In genomic region chr16:17061326-17061725, GRCh38 we compare ENCODE assay signal across 29 cellular contexts.
DNase-seq lines count a peak whose midpoint lies in the region; ATAC-seq, FAIRE-seq and TF ChIP-seq lines count a peak whose summit lies in the region.
"Had no signal": no experiment of that assay in that cellular context is flagged by ENCODE, and none has a peak within 500 bp of the region (broad histone marks: within the 10 kb centered on the region; RNA-seq: fewer than 3 reads in every experiment).

No MANE protein-coding gene starts in this region.

- TF ChIP-seq CTCF in GM12878 (IDR thresholded peaks at IDR 0.05 in 2 of 3, conservative IDR thresholded peaks at IDR 0.05 in 1 of 3; ENCODE audit: control insufficient read depth in 2 of 3, extremely low read depth in 1 of 3, insufficient read depth in 1 of 3, low read depth in 3 of 3, low read length in 3 of 3) (no peak), K562 (IDR thresholded peaks at IDR 0.05 in 2 of 3, conservative IDR thresholded peaks at IDR 0.05 in 1 of 3; ENCODE audit: insufficient read depth in 2 of 3, low read depth in 1 of 3, low read length in 3 of 3) (no peak), GM10266 (IDR thresholded peaks at IDR 0.05; ENCODE audit: control insufficient read depth, insufficient read depth, low read depth, missing control alignments) (no peak)

- H3K27me3 Mint-ChIP-seq in activated naive CD8-positive, alpha-beta T cell treated with anti-CD3 and anti-CD28 coated beads for 36 hours, result no peaks in the 10 kb centered on the region
- no peaks in the 10 kb centered on the region for H3K27me3 Mint-ChIP-seq in activated naive CD8-positive, alpha-beta T cell treated with anti-CD3 and anti-CD28 coated beads, Interleukin-2, amount 50 U/mL, for 24 hours
- H3K27me3 Mint-ChIP-seq in stimulated activated naive B cell treated with anti-CD40 and anti-IgM and Interleukin-4, amounts not matched to agents 10 μg/mL and 1 μg/mL and 100 μg/mL, for 72 hours, result peaks cover 0 to 5% of the 10 kb centered on the region in 2 donors
- H3K27me3 Mint-ChIP-seq: CD4-positive, alpha-beta memory T cell; CD4-positive, CD25-positive, alpha-beta regulatory T cell; CD8-positive, alpha-beta memory T cell had no signal

- H3K9me3 Mint-ChIP-seq in activated naive CD8-positive, alpha-beta T cell treated with anti-CD3 and anti-CD28 coated beads for 36 hours, result peaks cover 3% of the 10 kb centered on the region
- no peaks in the 10 kb centered on the region for H3K9me3 Mint-ChIP-seq in activated naive CD8-positive, alpha-beta T cell treated with anti-CD3 and anti-CD28 coated beads, Interleukin-2, amount 50 U/mL, for 24 hours
- H3K9me3 Mint-ChIP-seq in stimulated activated naive B cell treated with anti-CD40 and anti-IgM and Interleukin-4, amounts not matched to agents 10 μg/mL and 1 μg/mL and 100 μg/mL, for 72 hours, result peaks cover 0 to 5% of the 10 kb centered on the region in 2 donors
- H3K9me3 Mint-ChIP-seq: CD4-positive, alpha-beta memory T cell; CD4-positive, CD25-positive, alpha-beta regulatory T cell; CD8-positive, alpha-beta memory T cell had no signal

- TF ChIP-seq POLR2A in GM12878 (IDR thresholded peaks at IDR 0.05; ENCODE audit: low read depth, low read length) (no peak), K562 (conservative IDR thresholded peaks at IDR 0.05) (no peak)

- H3K27me3 ChIP-seq in GM12878 (replicated peaks in 1 of 2; ENCODE audit: control insufficient read depth in 2 of 2, insufficient read depth in 2 of 2, low read length in 1 of 2) (no peaks in the 10 kb centered on the region), K562 (ENCODE audit: control insufficient read depth in 2 of 2, insufficient read depth in 2 of 2, low read length in 2 of 2) (no peaks in the 10 kb centered on the region)
- H3K27me3 ChIP-seq: BLaER1 had no signal

- no peak overlapping the region for H3K4me2 ChIP-seq in GM12878 (ENCODE audit: control insufficient read depth, insufficient read depth)
- H3K4me2 ChIP-seq in K562 (ENCODE audit: insufficient read depth, low read length), result no peak overlapping the region
- H3K4me2 ChIP-seq: BLaER1 had no signal

- H3K9me3 ChIP-seq in GM12878 (replicated peaks; ENCODE audit: control insufficient read depth, insufficient read depth, low read length), result no peaks in the 10 kb centered on the region; the same call in 2 of the 3 replicates
- no peaks in the 10 kb centered on the region for H3K9me3 ChIP-seq in K562 (replicated peaks; ENCODE audit: control insufficient read depth, insufficient read depth, low read depth, low read length)
- H3K9me3 ChIP-seq: BE2C, BLaER1 had no signal

- H4K20me1 ChIP-seq in GM12878 (ENCODE audit: control insufficient read depth, insufficient read depth), result no peaks in the 10 kb centered on the region
- peaks cover 25% of the 10 kb centered on the region for H4K20me1 ChIP-seq in K562 (replicated peaks; ENCODE audit: control insufficient read depth, insufficient read depth, low read length)
- H4K20me1 ChIP-seq: BLaER1 had no signal

- FAIRE-seq in GM12878 (lab: Jason Lieb, UNC) (no peak), K562 (lab: Jason Lieb, UNC) (no peak)
- FAIRE-seq: A204.1, GM12892, GM18507, GM19239 had no signal

- H3K4me3 ChIP-seq in GM12878 (no peak overlapping the region), K562 (no peak overlapping the region)
- H3K4me3 ChIP-seq: BLaER1 had no signal

- no peak overlapping the region for H3K4me3 Mint-ChIP-seq in activated naive CD8-positive, alpha-beta T cell treated with anti-CD3 and anti-CD28 coated beads for 36 hours
- no peak overlapping the region for H3K4me3 Mint-ChIP-seq in activated naive CD8-positive, alpha-beta T cell treated with anti-CD3 and anti-CD28 coated beads, Interleukin-2, amount 50 U/mL, for 24 hours
- no peak overlapping the region for H3K4me3 Mint-ChIP-seq in stimulated activated naive B cell treated with anti-CD40 and anti-IgM and Interleukin-4, amounts not matched to agents 10 μg/mL and 1 μg/mL and 100 μg/mL, for 72 hours
- H3K4me3 Mint-ChIP-seq: CD14-positive monocyte; CD4-positive, alpha-beta memory T cell; CD4-positive, CD25-positive, alpha-beta regulatory T cell; CD8-positive, alpha-beta memory T cell had no signal

- no peaks in the 10 kb centered on the region for H3K4me1 ChIP-seq in GM12878 (ENCODE audit: control insufficient read depth, insufficient read depth, low read length)
- H3K4me1 ChIP-seq in K562 (replicated peaks in 1 of 2; ENCODE audit: control insufficient read depth in 2 of 2, insufficient read depth in 2 of 2, low read length in 2 of 2), result no peaks in the 10 kb centered on the region; a peak in 2 of 5 replicates
- H3K4me1 ChIP-seq: BLaER1 had no signal

- H3K79me2 ChIP-seq in GM12878 (ENCODE audit: control insufficient read depth, insufficient read depth, low read length) (no peaks in the 10 kb centered on the region), K562 (ENCODE audit: control insufficient read depth, insufficient read depth, low read length) (peaks cover 11% of the 10 kb centered on the region; the same call in 2 of the 3 replicates)

- peaks cover 3% of the 10 kb centered on the region for H3K36me3 Mint-ChIP-seq in activated naive CD8-positive, alpha-beta T cell treated with anti-CD3 and anti-CD28 coated beads for 36 hours
- H3K36me3 Mint-ChIP-seq in activated naive CD8-positive, alpha-beta T cell treated with anti-CD3 and anti-CD28 coated beads, Interleukin-2, amount 50 U/mL, for 24 hours (ENCODE audit: low read depth), result no peaks in the 10 kb centered on the region
- H3K36me3 Mint-ChIP-seq in stimulated activated naive B cell treated with anti-CD40 and anti-IgM and Interleukin-4, amounts not matched to agents 10 μg/mL and 1 μg/mL and 100 μg/mL, for 72 hours, result peaks cover 16 to 24% of the 10 kb centered on the region in 2 donors
- H3K36me3 Mint-ChIP-seq: CD14-positive monocyte had no signal

- H2AFZ ChIP-seq in GM12878 (ENCODE audit: control insufficient read depth, low read depth, low read length) (no peak overlapping the region), K562 (ENCODE audit: low read depth, low read length) (no peak overlapping the region)

- SMC1A ChIA-PET in GM12878 (lab: Charles Lee; ENCODE audit: uncharacterized antibody, unreplicated experiment), result interaction anchor here (0.7 kb wide), 2 partner anchors 8 to 166 kb away, joined by 3 read pairs; no protein-coding TSS in a partner anchor

- TF ChIP-seq EP300 in GM12878 (IDR thresholded peaks at IDR 0.05; ENCODE audit: borderline replicate concordance in 1 of 2, control insufficient read depth in 1 of 2, low read depth in 2 of 2, low read length in 2 of 2), result no peak
- no peak for TF ChIP-seq EP300 in K562 (IDR thresholded peaks at IDR 0.05; ENCODE audit: low read length)

- BruUV-seq in GM12878 (replicated peaks; lab: Mats Ljungman, UMichigan), result no TSS peak
- BruUV-seq in K562 (replicated peaks; lab: Mats Ljungman, UMichigan), result no TSS peak

- no peaks in the 10 kb centered on the region for H3K9me1 ChIP-seq in K562 (ENCODE audit: control insufficient read depth, insufficient read depth, low read length)

- H3K27ac Mint-ChIP-seq in activated naive CD8-positive, alpha-beta T cell treated with anti-CD3 and anti-CD28 coated beads for 36 hours, result peak overlapping the region; percentile 73
- no peak overlapping the region for H3K27ac Mint-ChIP-seq in activated naive CD8-positive, alpha-beta T cell treated with anti-CD3 and anti-CD28 coated beads, Interleukin-2, amount 50 U/mL, for 24 hours
- H3K27ac Mint-ChIP-seq in stimulated activated naive B cell treated with anti-CD40 and anti-IgM and Interleukin-4, amounts not matched to agents 10 μg/mL and 1 μg/mL and 100 μg/mL, for 72 hours, result no peak overlapping the region
- H3K27ac Mint-ChIP-seq: CD4-positive, alpha-beta memory T cell had no signal

- in situ Hi-C loops in GM12878 (cut with MboI), result no loop called here
- in situ Hi-C loops in K562 (cut with MboI), result no loop called here

- DNase-seq in activated naive CD8-positive, alpha-beta T cell treated with anti-CD3 and anti-CD28 coated beads for 36 hours, result no peak
- no peak for DNase-seq in activated naive CD8-positive, alpha-beta T cell treated with anti-CD3 and anti-CD28 coated beads, Interleukin-2, amount 50 U/mL, for 24 hours
- DNase-seq in GM12878 (ENCODE audit: low read depth, low spot score) (no peak), K562 (ENCODE audit: extremely low read depth in 1 of 4, low spot score in 3 of 4) (no peak), left colon (no peak), GM10266 (ENCODE audit: extremely low spot score) (no peak)
- DNase-seq in stimulated activated naive B cell treated with anti-CD40 and anti-IgM and Interleukin-4, amounts not matched to agents 10 μg/mL and 1 μg/mL and 100 μg/mL, for 72 hours, result no peak
- DNase-seq: 8988T; ACHN; BE2C; C1 segment of cervical spinal cord; CD4-positive, alpha-beta memory T cell; CD4-positive, CD25-positive, alpha-beta regulatory T cell; CD8-positive, alpha-beta memory T cell; COR-L47; DMS 273 treated with DMSO at 0.1 percent for 48 hours; DMS153; DMS53; DMS79; DND-41; EL; GDM1 had no signal

- WGBS in GM12878 (ENCODE audit: insufficient coverage, insufficient replicate concordance, low lambda C conversion rate, missing lambda C conversion rate), result 65% methylated on average over 2 of the region's 2 CpGs
- 76% methylated on average over 2 of the region's 2 CpGs for WGBS in K562 (ENCODE audit: insufficient coverage, low coverage, missing lambda C conversion rate)

- peaks cover 14% of the 10 kb centered on the region for H3K4me1 Mint-ChIP-seq in activated naive CD8-positive, alpha-beta T cell treated with anti-CD3 and anti-CD28 coated beads for 36 hours
- H3K4me1 Mint-ChIP-seq in activated naive CD8-positive, alpha-beta T cell treated with anti-CD3 and anti-CD28 coated beads, Interleukin-2, amount 50 U/mL, for 24 hours, result peaks cover 19% of the 10 kb centered on the region
- peaks cover 16 to 20% of the 10 kb centered on the region in 2 donors for H3K4me1 Mint-ChIP-seq in stimulated activated naive B cell treated with anti-CD40 and anti-IgM and Interleukin-4, amounts not matched to agents 10 μg/mL and 1 μg/mL and 100 μg/mL, for 72 hours

- POLR2A ChIA-PET in GM12878 (lab: Charles Lee) (no interaction called here), K562 (lab: Yijun Ruan, JAX) (no interaction called here)

- no peak overlapping the region for H3K9ac ChIP-seq in GM12878 (ENCODE audit: control insufficient read depth, insufficient read depth, low read length)
- H3K9ac ChIP-seq in K562 (ENCODE audit: insufficient read depth in 1 of 2, low read depth in 2 of 2, low read length in 2 of 2), result no peak overlapping the region
- H3K9ac ChIP-seq: BLaER1 had no signal

- H3K27ac ChIP-seq in GM12878 (ENCODE audit: control insufficient read depth, insufficient read depth), result no peak overlapping the region
- no peak overlapping the region for H3K27ac ChIP-seq in K562 (ENCODE audit: extremely low read depth, low read depth, low read length)
- H3K27ac ChIP-seq: BLaER1 had no signal

- H3K36me3 ChIP-seq in GM12878 (ENCODE audit: control insufficient read depth in 2 of 2, insufficient read depth in 2 of 2, low read length in 1 of 2) (no peaks in the 10 kb centered on the region; a peak in 1 of 4 replicates), K562 (ENCODE audit: control insufficient read depth, insufficient read depth, low read length) (peaks cover 4% of the 10 kb centered on the region; the same call in 2 of the 3 replicates)
- H3K36me3 ChIP-seq: BE2C, BLaER1 had no signal

- no peak for ATAC-seq in activated naive CD8-positive, alpha-beta T cell treated with anti-CD3 and anti-CD28 coated beads, Interleukin-2, amount 50 U/mL, for 24 hours
- ATAC-seq in GM12878 (no peak), K562 (no peak), left colon (peak; percentile 74), HG02763 (IDR thresholded peaks at IDR 0.05; ENCODE audit: unreplicated experiment) (no peak)
- ATAC-seq in stimulated activated naive B cell treated with anti-CD40 and anti-IgM and Interleukin-4, amounts not matched to agents 10 μg/mL and 1 μg/mL and 100 μg/mL, for 72 hours (replicated peaks), result no peak

- TF ChIP-seq RAD21 in GM12878 (IDR thresholded peaks at IDR 0.05; ENCODE audit: insufficient read depth, low read depth, low read length), result no peak
- TF ChIP-seq RAD21 in K562 (CRISPR knock-in tag; conservative IDR thresholded peaks at IDR 0.05 in 1 of 2, IDR thresholded peaks at IDR 0.05 in 1 of 2), result no peak

- RAD21 ChIA-PET in GM12878 (lab: Charles Lee; ENCODE audit: unreplicated experiment), result no interaction called here

- CTCF ChIA-PET in GM12878 (lab: Yijun Ruan, JAX) (no interaction called here), K562 (lab: Yijun Ruan, JAX; ENCODE audit: low intra/inter-chr PET ratio) (no interaction called here)

- intact Hi-C loops in GM12878 (cut with micrococcal nuclease; ENCODE audit: unreplicated experiment) (no loop called here), K562 (cut with micrococcal nuclease) (no loop called here), left colon (cut with DNase I, micrococcal nuclease) (no loop called here)
